Comparison of ENCODE assay signal across 18 cellular contexts in genomic region chr9:107684224-107684623, GRCh38.
A peak's percentile ranks its signal among the peaks of the same experiment; 100 is the strongest.
DNase-seq lines count a peak whose midpoint lies in the region; ATAC-seq and TF ChIP-seq lines count a peak whose summit lies in the region.
"Had no signal": no experiment of that assay in that cellular context is flagged by ENCODE, and none has a peak within 500 bp of the region (broad histone marks: within the 10 kb centered on the region; RNA-seq: fewer than 3 reads in every experiment).

No MANE protein-coding gene starts in this region.

- no peak overlapping the region for H3K27ac ChIP-seq in osteoblast (ENCODE audit: low read depth, low read length)
- H3K27ac ChIP-seq: right atrium auricular region had no signal

- no peak overlapping the region for H3K4me2 ChIP-seq in osteoblast (ENCODE audit: insufficient read depth, low read length)

- H3K4me1 Mint-ChIP-seq in activated T-cell treated with anti-CD3 and anti-CD28 coated beads, Interleukin-2, amount 50 U/mL, for 72 hours (ENCODE audit: low read depth): no peaks in the 10 kb centered on the region
- H3K4me1 Mint-ChIP-seq: stimulated activated effector memory CD8-positive, alpha-beta T cell treated with anti-CD3 and anti-CD28 coated beads, Interleukin-12 subunit alpha, Interleukin-12 subunit beta, amount 100 ng/mL, for 72 hours had no signal

- TF ChIP-seq POLR2A in NB4 (IDR thresholded peaks at IDR 0.05; ENCODE audit: extremely low read depth, insufficient read length): no peak

- ATAC-seq in activated T-cell treated with anti-CD3 and anti-CD28 coated beads, Interleukin-2, amount 50 U/mL, for 72 hours (replicated peaks in 1 of 2): no peak
- ATAC-seq: stimulated activated effector memory CD8-positive, alpha-beta T cell treated with anti-CD3 and anti-CD28 coated beads, Interleukin-12 subunit alpha, Interleukin-12 subunit beta, amount 100 ng/mL, for 72 hours had no signal

- H4K20me1 ChIP-seq in osteoblast (ENCODE audit: insufficient read depth, low read length): no peaks in the 10 kb centered on the region

- H2AFZ ChIP-seq in osteoblast (ENCODE audit: low read length): peak overlapping the region; percentile 30

- H3K9me3 ChIP-seq in osteoblast (ENCODE audit: low read depth, low read length): no peaks in the 10 kb centered on the region
- H3K9me3 ChIP-seq: Peyer's patch, right atrium auricular region had no signal

- no peak overlapping the region for H3K4me3 ChIP-seq in NB4 (ENCODE audit: low read depth, low read length)
- no peak overlapping the region for H3K4me3 ChIP-seq in epithelial cell of esophagus (ENCODE audit: low read length)
- H3K4me3 ChIP-seq in osteoblast (ENCODE audit: insufficient read depth, low read length): no peak overlapping the region
- H3K4me3 ChIP-seq: Peyer's patch, right atrium auricular region had no signal

- no peak overlapping the region for H3K4me3 Mint-ChIP-seq in activated T-cell treated with anti-CD3 and anti-CD28 coated beads, Interleukin-2, amount 50 U/mL, for 72 hours
- H3K4me3 Mint-ChIP-seq: CD4-positive, alpha-beta T cell; natural killer cell treated with Interleukin-12 subunit alpha and Interleukin-12 subunit beta and Interleukin-15 and Interleukin-18, amount 100 ng/mL, for 72 hours; stimulated activated effector memory CD8-positive, alpha-beta T cell treated with anti-CD3 and anti-CD28 coated beads, Interleukin-12 subunit alpha, Interleukin-12 subunit beta, amount 100 ng/mL, for 72 hours had no signal

- TF ChIP-seq CTCF in NB4 (IDR thresholded peaks at IDR 0.05; ENCODE audit: low read depth, low read length): no peak
- no peak for TF ChIP-seq CTCF in epithelial cell of esophagus (IDR thresholded peaks at IDR 0.05; ENCODE audit: insufficient read depth, low read depth, low read length, missing control alignments)
- TF ChIP-seq CTCF in osteoblast (IDR thresholded peaks at IDR 0.05; ENCODE audit: extremely low read depth, low read depth, low read length): no peak

- no peaks in the 10 kb centered on the region for H3K27me3 Mint-ChIP-seq in activated T-cell treated with anti-CD3 and anti-CD28 coated beads, Interleukin-2, amount 50 U/mL, for 72 hours (ENCODE audit: low read depth)
- H3K27me3 Mint-ChIP-seq: CD4-positive, alpha-beta T cell had no signal

- H3K27me3 ChIP-seq in osteoblast (ENCODE audit: insufficient read depth, low read length): no peaks in the 10 kb centered on the region
- H3K27me3 ChIP-seq: Peyer's patch, right atrium auricular region had no signal

- H3K79me2 ChIP-seq in osteoblast (ENCODE audit: insufficient read depth, low read length): no peaks in the 10 kb centered on the region

- peaks cover 1% of the 10 kb centered on the region in 2 donors for H3K9me3 Mint-ChIP-seq in activated T-cell treated with anti-CD3 and anti-CD28 coated beads, Interleukin-2, amount 50 U/mL, for 72 hours
- H3K9me3 Mint-ChIP-seq: CD4-positive, alpha-beta T cell; natural killer cell treated with Interleukin-12 subunit alpha and Interleukin-12 subunit beta and Interleukin-15 and Interleukin-18, amount 100 ng/mL, for 72 hours had no signal

- no peak overlapping the region for H3K27ac Mint-ChIP-seq in activated T-cell treated with anti-CD3 and anti-CD28 coated beads, Interleukin-2, amount 50 U/mL, for 72 hours
- H3K27ac Mint-ChIP-seq: CD4-positive, alpha-beta T cell; natural killer cell treated with Interleukin-12 subunit alpha and Interleukin-12 subunit beta and Interleukin-15 and Interleukin-18, amount 100 ng/mL, for 72 hours; stimulated activated effector memory CD8-positive, alpha-beta T cell treated with anti-CD3 and anti-CD28 coated beads, Interleukin-12 subunit alpha, Interleukin-12 subunit beta, amount 100 ng/mL, for 72 hours had no signal

- H3K36me3 ChIP-seq in osteoblast (ENCODE audit: insufficient read depth, low read length): no peaks in the 10 kb centered on the region
- H3K36me3 ChIP-seq: Peyer's patch, right atrium auricular region had no signal

- peak; percentile 36 for DNase-seq in ELR (ENCODE audit: low read depth)
- DNase-seq in NB4 (ENCODE audit: low read depth): peak; percentile 50
- DNase-seq in epithelial cell of esophagus (ENCODE audit: low read depth): peak; percentile 43
- peak; percentile 41 for DNase-seq in osteoblast (ENCODE audit: insufficient read length, low spot score, missing footprints)
- DNase-seq in NCI-H526 (lab: John Stamatoyannopoulos, UW): no peak
- DNase-seq in NCI-H1694 (lab: John Stamatoyannopoulos, UW): no peak
- no peak for DNase-seq in activated T-cell treated with anti-CD3 and anti-CD28 coated beads, Interleukin-2, amount 50 U/mL, for 72 hours
- DNase-seq: activated CD4-positive, alpha-beta T cell treated with anti-CD3 and anti-CD28 coated beads, Interleukin-2, amount 50 U/mL, for 1 hour; CD4-positive, alpha-beta T cell; effector memory CD4-positive, alpha-beta T cell; glutamatergic neuron; kidney glomerular epithelial cell; NCI-H1105; stimulated activated CD4-positive, alpha-beta T cell treated with anti-CD3 and anti-CD28 coated beads, Interleukin-4, amount 100 ng/mL, for 24 hours had no signal

- no peaks in the 10 kb centered on the region for H3K4me1 ChIP-seq in osteoblast (ENCODE audit: insufficient read depth, low read length)

- H3K36me3 Mint-ChIP-seq in activated T-cell treated with anti-CD3 and anti-CD28 coated beads, Interleukin-2, amount 50 U/mL, for 72 hours (ENCODE audit: insufficient read depth in 2 of 2): no peaks in the 10 kb centered on the region
- H3K36me3 Mint-ChIP-seq: natural killer cell treated with Interleukin-12 subunit alpha and Interleukin-12 subunit beta and Interleukin-15 and Interleukin-18, amount 100 ng/mL, for 72 hours; stimulated activated effector memory CD8-positive, alpha-beta T cell treated with anti-CD3 and anti-CD28 coated beads, Interleukin-12 subunit alpha, Interleukin-12 subunit beta, amount 100 ng/mL, for 72 hours had no signal

Comparison
In these comparisons a context has a peak if more than half of its experiments do, and no peak if none do; other contexts are left out.
1. DNase-seq: peak in ELR (single experiment), NB4 (single experiment), epithelial cell of esophagus (single experiment) and osteoblast (single experiment); none in NCI-H526 (0 of 2), NCI-H1694 (single experiment) and activated T-cell treated with anti-CD3 and anti-CD28 coated beads, Interleukin-2, amount 50 U/mL, for 72 hours (0 of 2).